ENCODE assay signal across 1 cellular context in the genomic region with DNA sequence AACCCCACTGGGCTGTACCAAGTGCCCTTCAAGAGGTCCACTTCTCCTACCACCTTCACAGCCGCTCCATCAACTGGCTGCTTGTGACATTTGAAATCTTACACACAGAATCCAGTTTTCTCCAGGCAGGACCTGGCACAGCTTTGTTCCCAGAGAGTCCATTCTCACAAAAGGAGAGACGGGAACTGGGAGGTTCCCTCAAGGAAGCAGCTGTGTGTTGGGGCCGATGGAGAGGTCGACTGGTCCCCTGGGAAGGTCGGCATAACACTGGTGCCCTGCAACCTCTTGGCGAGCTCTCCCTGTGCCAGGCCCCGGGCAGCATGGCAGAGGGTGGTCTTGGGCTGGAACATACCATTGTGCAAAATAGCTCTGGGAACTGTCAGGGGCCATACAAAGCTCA.
TF ChIP-seq lines count a peak whose summit lies in the region.

No MANE protein-coding gene starts in this region.

TF ChIP-seq in WTC11, 78 proteins besides CTCF, POLR2A, EP300 and RAD21 (continued from another document):
- TF ChIP-seq AFF4 (CRISPR knock-in tag; IDR thresholded peaks at IDR 0.05; ENCODE audit: borderline replicate concordance), result no peak
- TF ChIP-seq OVOL2 (CRISPR knock-in tag; IDR thresholded peaks at IDR 0.05; ENCODE audit: borderline replicate concordance), result no peak
- TF ChIP-seq RELA (CRISPR knock-in tag; IDR thresholded peaks at IDR 0.05; ENCODE audit: borderline replicate concordance), result no peak
- TF ChIP-seq, protein P1, sequence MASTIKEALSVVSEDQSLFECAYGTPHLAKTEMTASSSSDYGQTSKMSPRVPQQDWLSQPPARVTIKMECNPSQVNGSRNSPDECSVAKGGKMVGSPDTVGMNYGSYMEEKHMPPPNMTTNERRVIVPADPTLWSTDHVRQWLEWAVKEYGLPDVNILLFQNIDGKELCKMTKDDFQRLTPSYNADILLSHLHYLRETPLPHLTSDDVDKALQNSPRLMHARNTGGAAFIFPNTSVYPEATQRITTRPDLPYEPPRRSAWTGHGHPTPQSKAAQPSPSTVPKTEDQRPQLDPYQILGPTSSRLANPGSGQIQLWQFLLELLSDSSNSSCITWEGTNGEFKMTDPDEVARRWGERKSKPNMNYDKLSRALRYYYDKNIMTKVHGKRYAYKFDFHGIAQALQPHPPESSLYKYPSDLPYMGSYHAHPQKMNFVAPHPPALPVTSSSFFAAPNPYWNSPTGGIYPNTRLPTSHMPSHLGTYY (CRISPR knock-in tag; IDR thresholded peaks at IDR 0.05), result no peak
TF ChIP-seq in WTC11: peak in this region for 0.
